9 cellular contexts compared by ENCODE assay signal in the genomic region with DNA sequence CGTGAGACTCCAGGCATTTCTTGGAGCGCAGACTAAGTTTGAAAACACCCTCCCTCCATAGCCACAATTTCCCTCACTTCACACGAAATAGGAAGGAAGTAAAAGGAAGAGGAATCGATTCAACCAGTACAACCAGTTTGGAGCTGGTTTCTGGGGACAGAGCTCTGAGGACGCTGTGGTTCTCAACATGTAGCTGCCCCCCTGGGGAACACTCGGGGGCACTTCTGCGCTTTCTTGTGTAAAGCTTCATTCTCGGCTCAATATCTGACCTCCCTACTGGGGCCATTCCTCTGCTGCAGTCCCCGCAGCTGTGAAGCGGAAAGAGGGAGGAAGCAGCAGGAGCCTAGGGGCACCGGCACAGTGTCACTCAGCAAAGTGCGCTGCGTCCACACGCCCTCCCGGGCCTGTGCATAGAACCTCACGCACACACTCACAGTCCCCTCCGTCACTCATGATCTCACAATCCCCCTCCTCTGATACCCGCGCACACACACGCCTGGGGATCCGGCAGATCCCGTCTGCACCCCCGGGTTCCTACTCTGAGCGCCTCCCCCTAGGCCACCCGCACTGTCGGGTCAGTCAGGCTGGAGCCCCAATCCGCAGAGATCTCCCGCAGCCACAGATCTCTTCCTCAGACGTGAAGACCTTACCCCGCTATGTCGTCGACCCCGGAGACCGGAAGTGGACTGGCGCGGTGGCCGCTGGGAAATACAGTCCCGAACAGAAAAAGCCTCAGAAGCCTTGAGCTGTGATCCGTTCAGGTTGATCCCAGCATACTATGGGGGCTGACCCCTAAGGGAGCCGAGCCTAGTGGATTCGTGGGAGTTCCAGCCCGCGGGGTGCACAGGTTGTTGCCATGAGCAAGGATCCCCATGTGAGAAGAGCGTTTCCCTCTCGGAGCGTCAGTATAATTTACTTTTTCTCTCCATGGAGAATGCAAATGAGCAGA.
DNase-seq lines count a peak whose midpoint lies in the region; ATAC-seq and FAIRE-seq lines count a peak whose summit lies in the region.
"Had no signal": no experiment of that assay in that cellular context is flagged by ENCODE, and none has a peak within 500 bp of the region (broad histone marks: within the 10 kb centered on the region; RNA-seq: fewer than 3 reads in every experiment).

A gene (minus strand): TSS at position 688 of the 949 bp plus-strand sequence. CDS start 6,190 bp downstream, outside the sequence.

- DNase-seq in NCI-H2081 (lab: John Stamatoyannopoulos, UW) (peak; percentile 50 to 81), NCI-H2081 treated with DMSO at 0.1 percent for 48 hours (lab: John Stamatoyannopoulos, UW) (no peak), NCI-H446 (lab: John Stamatoyannopoulos, UW) (peak; percentile 55 to 86), cerebellar cortex (ENCODE audit: low spot score) (peak; percentile 89)
- DNase-seq in activated CD4-positive, alpha-beta T cell treated with anti-CD3 and anti-CD28 coated beads for 1 hour: peak; percentile 65
- peak; percentile 57 to 71 for DNase-seq in stimulated activated CD4-positive, alpha-beta T cell treated with anti-CD3 and anti-CD28 coated beads, Interleukin-12 subunit alpha, Interleukin-12 subunit beta, amount 100 ng/mL, for 24 hours (ENCODE audit: low read depth in 2 of 2)

- peak; percentile 56 for FAIRE-seq in islet of Langerhans (lab: Jason Lieb, UNC)
- FAIRE-seq: A204.1 had no signal

- peak; percentile 79 for ATAC-seq in HG03135 (IDR thresholded peaks at IDR 0.05; ENCODE audit: unreplicated experiment)
